In genomic region chr10:45971019-45971418, GRCh38 we compare ENCODE assay signal across 8 cellular contexts. TPM values are rescaled to one million over a fixed set of nuclear protein-coding genes. Genes with fewer than 3 reads are reported as not detected.
A peak's percentile ranks its signal among the peaks of the same experiment; 100 is the strongest.
DNase-seq lines count a peak whose midpoint lies in the region; ATAC-seq and TF ChIP-seq lines count a peak whose summit lies in the region.
"Not testable (repeated sequence)": the region's sequence is repeated elsewhere in the genome, so short reads cannot be mapped to it uniquely, and the experiment has no call there.

No MANE protein-coding gene starts in this region.

- H3K27me3 Mint-ChIP-seq in activated T-helper 2 cell treated with anti-CD3 and anti-CD28 coated beads, Interferon-gamma antibody, Interleukin-2, Interleukin-4, amounts not matched to agents 10 μg/mL and 5 μg/mL and 100 μg/mL, durations not matched to agents 14 hours and 24 hours and 36 hours (ENCODE audit: low read depth); stimulated activated naive CD8-positive, alpha-beta T cell treated with anti-CD3 and anti-CD28 coated beads, Interleukin-15, amount 100 ng/mL, for 72 hours: not testable (repeated sequence)

- peak overlapping the region; percentile 75 for H3K4me2 ChIP-seq in BLaER1
- H3K4me2 ChIP-seq in neural cell (ENCODE audit: low read length): peak overlapping the region; percentile 30

- not testable (repeated sequence) for TF ChIP-seq RAD21 in neural cell (conservative IDR thresholded peaks at IDR 0.05)

- H3K27me3 ChIP-seq in BLaER1; SJCRH30; duodenal mucosa (ENCODE audit: control insufficient read depth in 1 of 2, insufficient read depth in 2 of 2, low read length in 2 of 2); neural cell (ENCODE audit: insufficient read depth, low read depth, low read length): not testable (repeated sequence)

- H3K4me1 Mint-ChIP-seq in activated T-helper 2 cell treated with anti-CD3 and anti-CD28 coated beads, Interferon-gamma antibody, Interleukin-2, Interleukin-4, amounts not matched to agents 10 μg/mL and 5 μg/mL and 100 μg/mL, durations not matched to agents 14 hours and 24 hours and 36 hours (ENCODE audit: low read depth): peaks cover 25% of the 10 kb centered on the region
- peaks cover 36% of the 10 kb centered on the region for H3K4me1 Mint-ChIP-seq in stimulated activated naive CD8-positive, alpha-beta T cell treated with anti-CD3 and anti-CD28 coated beads, Interleukin-15, amount 100 ng/mL, for 72 hours

- ATAC-seq in stimulated activated naive CD8-positive, alpha-beta T cell treated with anti-CD3 and anti-CD28 coated beads, Interleukin-15, amount 100 ng/mL, for 72 hours: not testable (repeated sequence)

- H3K79me2 ChIP-seq in neural cell (replicated peaks; ENCODE audit: insufficient read depth, low read length): peaks cover 23% of the 10 kb centered on the region

- H3K4me3 ChIP-seq in BLaER1 (peak overlapping the region; percentile 79), SJCRH30 (peak overlapping the region; percentile 74; the same call in 1 of the 2 replicates), duodenal mucosa (ENCODE audit: low read depth in 1 of 2, low read length in 2 of 2) (peak overlapping the region; percentile 75 to 79), iPS-11a (ENCODE audit: low read depth, low read length) (peak overlapping the region; percentile 76), neural cell (ENCODE audit: low read length) (peak overlapping the region; percentile 68)

- H3K4me1 ChIP-seq in BLaER1 (peaks cover 22% of the 10 kb centered on the region), duodenal mucosa (ENCODE audit: control insufficient read depth in 1 of 2, insufficient read depth in 2 of 2, low read length in 2 of 2) (peaks cover 0 to 12% of the 10 kb centered on the region in 2 donors)
- not testable (repeated sequence) for H3K4me1 ChIP-seq in SJCRH30

- not testable (repeated sequence) for H3K9me2 ChIP-seq in neural cell (ENCODE audit: insufficient read depth, low read length)

- peaks cover 56% of the 10 kb centered on the region for H4K20me1 ChIP-seq in BLaER1
- not testable (repeated sequence) for H4K20me1 ChIP-seq in neural cell (ENCODE audit: insufficient read depth)

- TF ChIP-seq CTCF in neural cell (IDR thresholded peaks at IDR 0.05; ENCODE audit: poor library complexity, severe bottlenecking): not testable (repeated sequence)

- H3F3A ChIP-seq in neural cell (ENCODE audit: insufficient read depth, low read length, poor library complexity, severe bottlenecking): not testable (repeated sequence)

- H3K9me3 Mint-ChIP-seq in activated T-helper 2 cell treated with anti-CD3 and anti-CD28 coated beads, Interferon-gamma antibody, Interleukin-2, Interleukin-4, amounts not matched to agents 10 μg/mL and 5 μg/mL and 100 μg/mL, durations not matched to agents 14 hours and 24 hours and 36 hours; stimulated activated naive CD8-positive, alpha-beta T cell treated with anti-CD3 and anti-CD28 coated beads, Interleukin-15, amount 100 ng/mL, for 72 hours: not testable (repeated sequence)

- peak overlapping the region; percentile 96 for H3K4me3 Mint-ChIP-seq in activated T-helper 2 cell treated with anti-CD3 and anti-CD28 coated beads, Interferon-gamma antibody, Interleukin-2, Interleukin-4, amounts not matched to agents 10 μg/mL and 5 μg/mL and 100 μg/mL, durations not matched to agents 14 hours and 24 hours and 36 hours (ENCODE audit: low read depth)
- H3K4me3 Mint-ChIP-seq in stimulated activated naive CD8-positive, alpha-beta T cell treated with anti-CD3 and anti-CD28 coated beads, Interleukin-15, amount 100 ng/mL, for 72 hours: peak overlapping the region; percentile 98 to 99

- H3K27ac Mint-ChIP-seq in activated T-helper 2 cell treated with anti-CD3 and anti-CD28 coated beads, Interferon-gamma antibody, Interleukin-2, Interleukin-4, amounts not matched to agents 10 μg/mL and 5 μg/mL and 100 μg/mL, durations not matched to agents 14 hours and 24 hours and 36 hours: peak overlapping the region; percentile 84
- peak overlapping the region in 1 of 2 donors; percentile 54 for H3K27ac Mint-ChIP-seq in stimulated activated naive CD8-positive, alpha-beta T cell treated with anti-CD3 and anti-CD28 coated beads, Interleukin-15, amount 100 ng/mL, for 72 hours

- not testable (repeated sequence) for H3K27ac ChIP-seq in BLaER1; SJCRH30; duodenal mucosa (ENCODE audit: low read depth, low read length); neural cell (ENCODE audit: low read length)

- peak; percentile 9 for DNase-seq in HK-2 (ENCODE audit: unreplicated experiment)
- DNase-seq in SJCRH30; activated T-helper 2 cell treated with anti-CD3 and anti-CD28 coated beads, Interferon-gamma antibody, Interleukin-2, Interleukin-4, amounts not matched to agents 10 μg/mL and 5 μg/mL and 100 μg/mL, durations not matched to agents 14 hours and 24 hours and 36 hours (ENCODE audit: low spot score); stimulated activated naive CD8-positive, alpha-beta T cell treated with anti-CD3 and anti-CD28 coated beads, Interleukin-15, amount 100 ng/mL, for 72 hours: not testable (repeated sequence)

- H2AFZ ChIP-seq in neural cell (ENCODE audit: low read depth, low read length): not testable (repeated sequence)

- not testable (repeated sequence) for H3K9me3 ChIP-seq in BLaER1; SJCRH30 (replicated peaks); duodenal mucosa (ENCODE audit: control insufficient read depth in 1 of 2, low read length in 2 of 2); neural cell (ENCODE audit: low read length)

- peaks cover 22% of the 10 kb centered on the region for H3K36me3 Mint-ChIP-seq in activated T-helper 2 cell treated with anti-CD3 and anti-CD28 coated beads, Interferon-gamma antibody, Interleukin-2, Interleukin-4, amounts not matched to agents 10 μg/mL and 5 μg/mL and 100 μg/mL, durations not matched to agents 14 hours and 24 hours and 36 hours (ENCODE audit: low read depth)

- intact Hi-C loops in activated T-helper 2 cell treated with anti-CD3 and anti-CD28 coated beads, Interferon-gamma antibody, Interleukin-2, Interleukin-4, amounts not matched to agents 10 μg/mL and 5 μg/mL and 100 μg/mL, durations not matched to agents 14 hours and 24 hours and 36 hours (cut with micrococcal nuclease): loop anchor here (5.0 kb wide), 1 partner anchor 56 kb away; no protein-coding TSS in a partner anchor

- H3K9ac ChIP-seq in BLaER1 (peak overlapping the region; percentile 86), duodenal mucosa (ENCODE audit: low read depth in 1 of 2, low read length in 2 of 2) (peak overlapping the region in 1 of 2 donors; percentile 51), neural cell (ENCODE audit: low read length) (peak overlapping the region; percentile 66)

- not testable (repeated sequence) for TF ChIP-seq EP300 in neural cell (conservative IDR thresholded peaks at IDR 0.05; ENCODE audit: poor library complexity, severe bottlenecking)

- H3K36me3 ChIP-seq in BLaER1; SJCRH30; duodenal mucosa (ENCODE audit: control insufficient read depth in 1 of 2, insufficient read depth in 2 of 2, low read length in 2 of 2); neural cell (ENCODE audit: insufficient read depth, low read length): not testable (repeated sequence)

RNA-seq across cellular contexts. Expression of gene TIMM23, which starts 1.3 kb away (rescaled TPM):
- 67.0 and 75.1 TPM in 2 replicates for total RNA-seq in SJCRH30 (2014; rRNA removed; shearing (Covaris generic))
- total RNA-seq in activated T-helper 2 cell treated with anti-CD3 and anti-CD28 coated beads, Interferon-gamma antibody, Interleukin-2, Interleukin-4, amounts not matched to agents 10 μg/mL and 5 μg/mL and 100 μg/mL, durations not matched to agents 14 hours and 24 hours and 36 hours: 90.9 and 93.6 TPM in 2 replicates
- 58.0 and 67.0 TPM in 2 replicates for polyA plus RNA-seq in neural cell
- polyA minus RNA-seq in neural cell: 50.6 and 61.7 TPM in 2 replicates

RNA-seq across cellular contexts. Expression of gene NCOA4, which starts 59.4 kb away (rescaled TPM):
- total RNA-seq in SJCRH30 (2014; rRNA removed; shearing (Covaris generic)): 46.8 and 47.5 TPM in 2 replicates
- total RNA-seq in activated T-helper 2 cell treated with anti-CD3 and anti-CD28 coated beads, Interferon-gamma antibody, Interleukin-2, Interleukin-4, amounts not matched to agents 10 μg/mL and 5 μg/mL and 100 μg/mL, durations not matched to agents 14 hours and 24 hours and 36 hours: 98.7 and 103 TPM in 2 replicates
- 113 and 131 TPM in 2 replicates for polyA plus RNA-seq in neural cell
- 240 and 245 TPM in 2 replicates for polyA minus RNA-seq in neural cell
